In the genomic region with DNA sequence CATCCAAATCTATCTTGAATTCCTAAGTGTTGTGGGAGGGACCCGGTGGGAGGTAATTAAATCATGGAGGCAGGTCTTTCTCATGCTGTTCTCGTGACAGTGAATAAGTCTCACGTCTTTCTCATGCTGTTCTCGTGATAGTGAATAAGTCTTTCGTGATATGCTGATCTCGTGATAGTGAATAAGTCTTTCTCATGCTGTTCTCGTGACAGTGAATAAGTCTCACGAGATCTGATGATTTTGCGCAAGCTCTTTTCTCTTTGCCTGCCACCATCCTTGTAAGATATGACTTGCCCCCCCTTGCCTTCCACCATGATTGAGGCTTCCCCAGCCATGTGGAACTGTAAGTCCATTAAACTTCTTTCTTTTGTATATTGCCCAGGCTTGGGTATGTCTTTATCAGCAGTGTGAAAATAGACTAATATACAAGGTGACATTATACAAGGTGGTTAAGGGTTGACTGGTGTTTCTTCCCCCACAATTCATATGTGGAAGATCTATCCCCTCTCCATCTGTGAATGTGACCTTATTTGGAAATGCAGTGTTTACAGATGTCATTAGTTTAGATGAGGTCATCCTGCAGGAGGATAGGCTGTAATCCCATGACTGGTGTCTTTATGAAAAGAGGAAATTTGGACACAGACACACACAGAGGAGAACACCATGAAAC, we compare ENCODE assay signal across 22 cellular contexts. TPM values are rescaled to one million over a fixed set of nuclear protein-coding genes. Genes with fewer than 3 reads are reported as not detected.
DNase-seq lines count a peak whose midpoint lies in the region; ATAC-seq and TF ChIP-seq lines count a peak whose summit lies in the region.
"Had no signal": no experiment of that assay in that cellular context is flagged by ENCODE, and none has a peak within 500 bp of the region (broad histone marks: within the 10 kb centered on the region; RNA-seq: fewer than 3 reads in every experiment).

No MANE protein-coding gene starts in this region.

- intact Hi-C loops in natural killer cell (cut with micrococcal nuclease): no loop called here

- H3K4me1 Mint-ChIP-seq in natural killer cell: peaks cover 22 to 28% of the 10 kb centered on the region in 2 donors
- peaks cover 17 to 21% of the 10 kb centered on the region in 2 donors for H3K4me1 Mint-ChIP-seq in natural killer cell treated with Interleukin-12 subunit alpha and Interleukin-12 subunit beta and Interleukin-15 and Interleukin-18, amount 100 ng/mL, for 72 hours (ENCODE audit: low read depth in 2 of 2)
- peaks cover 28% of the 10 kb centered on the region in 2 donors for H3K4me1 Mint-ChIP-seq in immature natural killer cell
- peaks cover 21% of the 10 kb centered on the region for H3K4me1 Mint-ChIP-seq in type B pancreatic cell (ENCODE audit: unreplicated experiment)

- H3K27me3 Mint-ChIP-seq in natural killer cell (ENCODE audit: low read depth in 2 of 2) (no peaks in the 10 kb centered on the region), immature natural killer cell (ENCODE audit: low read depth in 3 of 3) (peaks cover 6 to 7% (median 6%) of the 10 kb centered on the region in 3 donors), type B pancreatic cell (no peaks in the 10 kb centered on the region)
- no peaks in the 10 kb centered on the region for H3K27me3 Mint-ChIP-seq in natural killer cell treated with Interleukin-12 subunit alpha and Interleukin-12 subunit beta and Interleukin-15 and Interleukin-18, amount 100 ng/mL, for 72 hours
- H3K27me3 Mint-ChIP-seq: activated B cell treated with CpG ODN at 0.5 μM for 24 hours; central memory CD8-positive, alpha-beta T cell had no signal

- in situ Hi-C loops in SK-MEL-5 (cut with HindIII; ENCODE audit: low pct_unique_long_range_greater_than_20kb, low sequenced_read_pairs): no loop called here

- H3K4me3 Mint-ChIP-seq in natural killer cell: no peak overlapping the region
- H3K4me3 Mint-ChIP-seq in natural killer cell treated with Interleukin-12 subunit alpha and Interleukin-12 subunit beta and Interleukin-15 and Interleukin-18, amount 100 ng/mL, for 72 hours: no peak overlapping the region
- no peak overlapping the region for H3K4me3 Mint-ChIP-seq in immature natural killer cell
- no peak overlapping the region for H3K4me3 Mint-ChIP-seq in type B pancreatic cell
- H3K4me3 Mint-ChIP-seq: activated B cell treated with CpG ODN at 0.5 μM for 24 hours; activated naive CD8-positive, alpha-beta T cell treated with anti-CD3 and anti-CD28 coated beads, Interleukin-2, amount 10 ng/mL, durations not matched to agents 7 days and 5 days; central memory CD8-positive, alpha-beta T cell; HFFc6; naive thymus-derived CD8-positive, alpha-beta T cell had no signal

- no peak for TF ChIP-seq CTCF in natural killer cell (IDR thresholded peaks at IDR 0.05)
- no peak for TF ChIP-seq CTCF in type B pancreatic cell (conservative IDR thresholded peaks at IDR 0.05)

- H3K27ac Mint-ChIP-seq in natural killer cell (peak overlapping the region; percentile 12 to 27), immature natural killer cell (peak overlapping the region in 5 of 6 donors; percentile 29 to 74 (median 60)), type B pancreatic cell (peak overlapping the region; percentile 25)
- H3K27ac Mint-ChIP-seq in natural killer cell treated with Interleukin-12 subunit alpha and Interleukin-12 subunit beta and Interleukin-15 and Interleukin-18, amount 100 ng/mL, for 72 hours: no peak overlapping the region
- H3K27ac Mint-ChIP-seq: activated B cell treated with CpG ODN at 0.5 μM for 24 hours; activated naive CD8-positive, alpha-beta T cell treated with anti-CD3 and anti-CD28 coated beads, Interleukin-2, amount 10 ng/mL, durations not matched to agents 7 days and 5 days; HFFc6; naive thymus-derived CD8-positive, alpha-beta T cell had no signal

- ATAC-seq in natural killer cell: no peak
- ATAC-seq in natural killer cell treated with Interleukin-12 subunit alpha and Interleukin-12 subunit beta and Interleukin-15 and Interleukin-18, amount 100 ng/mL, for 72 hours: no peak
- ATAC-seq: heart right ventricle; naive thymus-derived CD8-positive, alpha-beta T cell; right cardiac atrium had no signal

- H3K36me3 Mint-ChIP-seq in natural killer cell (no peaks in the 10 kb centered on the region), immature natural killer cell (peaks cover 2 to 14% (median 11%) of the 10 kb centered on the region in 3 donors), type B pancreatic cell (peaks cover 35% of the 10 kb centered on the region)
- H3K36me3 Mint-ChIP-seq in natural killer cell treated with Interleukin-12 subunit alpha and Interleukin-12 subunit beta and Interleukin-15 and Interleukin-18, amount 100 ng/mL, for 72 hours: no peaks in the 10 kb centered on the region

- no peak for DNase-seq in natural killer cell
- DNase-seq in natural killer cell treated with Interleukin-12 subunit alpha and Interleukin-12 subunit beta and Interleukin-15 and Interleukin-18, amount 100 ng/mL, for 72 hours (ENCODE audit: low spot score): no peak
- DNase-seq in SK-MEL-5 (ENCODE audit: low read depth, low spot score): peak; percentile 9
- no peak for DNase-seq in immature natural killer cell
- no peak for DNase-seq in type B pancreatic cell (ENCODE audit: extremely low spot score, unreplicated experiment)
- DNase-seq in stimulated activated CD4-positive, alpha-beta T cell treated with anti-CD3 and anti-CD28 coated beads, Interleukin-4, amount 100 ng/mL, for 4 hours: no peak
- DNase-seq in activated CD4-positive, CD25-positive, alpha-beta regulatory T cell treated with anti-CD3 and anti-CD28 coated beads, Interleukin-2, amount 50 U/mL, for 72 hours: no peak
- no peak for DNase-seq in GM03348 (ENCODE audit: low spot score)
- DNase-seq: ACHN; activated B cell treated with CpG ODN at 0.5 μM for 24 hours; activated CD4-positive, alpha-beta T cell treated with anti-CD3 and anti-CD28 coated beads, Interleukin-2, amount 50 U/mL, for 48 hours; activated effector memory CD4-positive, alpha-beta T cell treated with anti-CD3 and anti-CD28 coated beads, Interleukin-2, amount 50 U/mL, for 16 hours; activated naive CD8-positive, alpha-beta T cell treated with anti-CD3 and anti-CD28 coated beads, Interleukin-2, amount 10 ng/mL, durations not matched to agents 7 days and 5 days; heart right ventricle; HFFc6; MG63; naive thymus-derived CD8-positive, alpha-beta T cell; NCI-H69; right cardiac atrium; stimulated activated CD4-positive, alpha-beta T cell treated with anti-CD3 and anti-CD28 coated beads, Interleukin-4, amount 100 ng/mL, for 24 hours; stimulated activated naive CD4-positive, alpha-beta T cell had no signal

- peaks cover 0 to 2% of the 10 kb centered on the region in 2 donors for H3K9me3 Mint-ChIP-seq in natural killer cell
- peaks cover 6% of the 10 kb centered on the region for H3K9me3 Mint-ChIP-seq in natural killer cell treated with Interleukin-12 subunit alpha and Interleukin-12 subunit beta and Interleukin-15 and Interleukin-18, amount 100 ng/mL, for 72 hours
- H3K9me3 Mint-ChIP-seq in immature natural killer cell: peaks cover 2 to 16% (median 6%) of the 10 kb centered on the region in 6 donors
- peaks cover 9% of the 10 kb centered on the region for H3K9me3 Mint-ChIP-seq in type B pancreatic cell
- H3K9me3 Mint-ChIP-seq: HFFc6 had no signal

RNA-seq across cellular contexts. Expression of a gene that starts 27.6 kb away (rescaled TPM):
- 10 to 100 TPM in 2 of 3 donors, 1 to 10 TPM in 1; 9.7 to 21.6 (median 13.6) TPM for total RNA-seq in natural killer cell
- 10 to 100 TPM in 1 of 2 donors, 1 to 10 TPM in 1; 4.0 to 17.0 TPM for total RNA-seq in natural killer cell treated with Interleukin-12 subunit alpha and Interleukin-12 subunit beta and Interleukin-15 and Interleukin-18, amount 100 ng/mL, for 72 hours
- 24.9 and 27.9 TPM in 2 replicates for total RNA-seq in SK-MEL-5 (2014; rRNA removed; shearing (Covaris generic))
- polyA plus RNA-seq in SK-MEL-5 (2015; cell fraction: cytosol; rRNA removed): 19.6 and 26.8 TPM in 2 replicates
- 7.7 and 7.9 TPM in 2 replicates for polyA plus RNA-seq in SK-MEL-5 (2015; cell fraction: nucleus; rRNA removed)
- 10 to 100 TPM in 2 of 3 donors, 1 to 10 TPM in 1; 7.1 to 16.0 (median 10.7) TPM for polyA plus RNA-seq in immature natural killer cell
- 38.7 and 54.6 TPM in 2 replicates for total RNA-seq in type B pancreatic cell (ENCODE audit: low replicate concordance)

Comparison
In these comparisons a context has a peak if more than half of its experiments do, and no peak if none do; other contexts are left out.
1. H3K27ac Mint-ChIP-seq: peak in natural killer cell (2 of 2), immature natural killer cell (5 of 6) and type B pancreatic cell (single experiment); none in natural killer cell treated with Interleukin-12 subunit alpha and Interleukin-12 subunit beta and Interleukin-15 and Interleukin-18, amount 100 ng/mL, for 72 hours (0 of 2).